In the genomic region with DNA sequence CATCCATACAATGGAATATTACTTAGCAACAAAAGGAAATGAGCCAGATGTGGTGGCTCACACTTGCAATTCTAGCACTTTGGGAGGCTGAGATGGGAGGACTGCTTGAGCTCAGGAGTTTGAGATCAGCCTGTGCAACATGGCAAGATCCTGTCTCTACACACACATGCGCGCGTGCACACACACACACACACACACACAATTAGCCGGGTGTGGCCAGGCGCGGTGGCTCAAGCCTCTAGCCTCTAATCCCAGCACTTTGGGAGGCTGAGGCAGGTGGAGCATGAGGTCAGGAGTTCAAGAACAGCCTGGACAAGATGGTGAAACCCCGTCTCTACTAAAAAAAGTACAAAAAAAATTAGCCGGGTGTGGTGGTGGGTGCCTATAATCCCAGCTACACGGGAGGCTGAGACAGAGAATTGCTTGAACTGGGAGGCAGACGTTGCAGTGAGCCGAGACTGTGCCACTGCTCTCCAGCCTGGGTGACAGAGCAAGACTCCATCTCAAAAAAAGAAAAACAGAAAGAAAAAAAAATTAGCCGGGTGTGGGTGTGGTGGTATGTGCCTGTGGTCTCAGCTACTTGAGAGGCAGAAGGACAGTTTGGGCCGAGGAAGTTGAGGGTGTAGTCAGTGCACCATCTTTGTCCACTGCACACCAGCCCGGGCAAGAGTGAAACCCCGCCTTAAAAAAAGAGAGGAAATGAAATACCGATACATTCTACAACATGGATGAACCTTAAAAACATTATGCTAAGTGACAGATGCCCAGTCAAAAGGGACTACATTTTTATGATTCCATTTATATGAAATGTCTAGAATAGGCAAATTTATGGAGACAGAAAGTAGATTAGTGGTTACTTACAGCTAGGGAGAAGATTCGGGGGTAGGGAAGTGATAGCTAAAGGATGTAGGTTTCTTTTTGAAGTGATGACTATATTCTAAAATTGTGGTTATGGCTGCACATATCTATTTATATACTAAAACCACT, we compare ENCODE assay signal across 10 cellular contexts. TPM values are rescaled to one million over a fixed set of nuclear protein-coding genes. Genes with fewer than 3 reads are reported as not detected.
A peak's percentile ranks its signal among the peaks of the same experiment; 100 is the strongest.
DNase-seq lines count a peak whose midpoint lies in the region; ATAC-seq, FAIRE-seq and TF ChIP-seq lines count a peak whose summit lies in the region.
"Had no signal": no experiment of that assay in that cellular context is flagged by ENCODE, and none has a peak within 500 bp of the region (broad histone marks: within the 10 kb centered on the region; RNA-seq: fewer than 3 reads in every experiment).

No MANE protein-coding gene starts in this region.

- no peaks in the 10 kb centered on the region for H3K27me3 ChIP-seq in upper lobe of left lung
- H3K27me3 ChIP-seq in pancreas, result no peaks in the 10 kb centered on the region

- H3K27ac ChIP-seq in upper lobe of left lung (no peak overlapping the region), pancreas (no peak overlapping the region)
- H3K27ac ChIP-seq: C4-2B had no signal

- TF ChIP-seq POLR2A in upper lobe of left lung (IDR thresholded peaks at IDR 0.05), result no peak

- peaks cover 28% of the 10 kb centered on the region for H3K4me1 Mint-ChIP-seq in activated CD8-positive, alpha-beta T cell treated with anti-CD3 and anti-CD28 coated beads for 36 hours (ENCODE audit: low read depth)
- H3K4me1 Mint-ChIP-seq in WTC11, result 0 out of 2 replicates have a peak, but pooled peaks cover 2% of the 10 kb centered on the region

- H3K36me3 ChIP-seq in upper lobe of left lung, result peaks cover 9 to 56% (median 16%) of the 10 kb centered on the region in 4 donors
- peaks cover 0 to 13% (median 0%) of the 10 kb centered on the region in 3 donors for H3K36me3 ChIP-seq in pancreas

- 83 to 86% methylated on average over 17 of the region's 17 CpGs for WGBS in upper lobe of left lung, 2 donors
- WGBS in pancreas, 2 donors, result 94 to 95% methylated on average over 17 of the region's 17 CpGs

- H3K4me3 ChIP-seq in upper lobe of left lung (peak overlapping the region in 2 of 4 donors; percentile 5 to 19), pancreas (no peak overlapping the region)

- peaks cover 2% of the 10 kb centered on the region for H3K9me3 Mint-ChIP-seq in activated CD8-positive, alpha-beta T cell treated with anti-CD3 and anti-CD28 coated beads for 36 hours
- peaks cover 11% of the 10 kb centered on the region for H3K9me3 Mint-ChIP-seq in WTC11

- peak overlapping the region; percentile 94 for H3K27ac Mint-ChIP-seq in activated CD8-positive, alpha-beta T cell treated with anti-CD3 and anti-CD28 coated beads for 36 hours
- no peak overlapping the region for H3K27ac Mint-ChIP-seq in WTC11

- FAIRE-seq in pancreas (lab: Jason Lieb, UNC), result no peak

- no peak for TF ChIP-seq CTCF in activated CD8-positive, alpha-beta T cell treated with anti-CD3 and anti-CD28 coated beads for 36 hours (IDR thresholded peaks at IDR 0.05)
- no peak for TF ChIP-seq CTCF in upper lobe of left lung (IDR thresholded peaks at IDR 0.05)
- no peak for TF ChIP-seq CTCF in WTC11 (IDR thresholded peaks at IDR 0.05)
- no peak for TF ChIP-seq CTCF in pancreas (IDR thresholded peaks at IDR 0.05)

- no peak for TF ChIP-seq EP300 in upper lobe of left lung (IDR thresholded peaks at IDR 0.05)

- H3K27me3 Mint-ChIP-seq in activated CD8-positive, alpha-beta T cell treated with anti-CD3 and anti-CD28 coated beads for 36 hours, result no peaks in the 10 kb centered on the region
- H3K27me3 Mint-ChIP-seq in WTC11 (ENCODE audit: low read depth), result no peaks in the 10 kb centered on the region

- H3K4me1 ChIP-seq in upper lobe of left lung (no peaks in the 10 kb centered on the region), pancreas (no peaks in the 10 kb centered on the region)

- ATAC-seq in HG03103 (IDR thresholded peaks at IDR 0.05; ENCODE audit: low read depth, unreplicated experiment) (peak; percentile 38), upper lobe of left lung (ENCODE audit: low FRiP score in 2 of 2) (peak in 1 of 2 donors; percentile 53), WTC11 (no peak), pancreas (no peak)
- peak; percentile 77 for ATAC-seq in activated CD8-positive, alpha-beta T cell treated with anti-CD3 and anti-CD28 coated beads for 36 hours

- intact Hi-C loops in activated CD8-positive, alpha-beta T cell treated with anti-CD3 and anti-CD28 coated beads for 36 hours (cut with micrococcal nuclease), result loop anchor here (10.0 kb wide), 1 partner anchor 88 kb away; a partner anchor contains a TSS
- intact Hi-C loops in pancreas (cut with DNase I), result no loop called here

- H3K9me3 ChIP-seq in upper lobe of left lung, result no peaks in the 10 kb centered on the region
- H3K9me3 ChIP-seq in pancreas, result no peaks in the 10 kb centered on the region

- peak; percentile 14 for DNase-seq in stimulated activated CD4-positive, alpha-beta T cell treated with anti-CD3 and anti-CD28 coated beads, Interleukin-1b, Interleukin-23, amount 100 ng/mL, for 48 hours
- no peak for DNase-seq in stimulated activated CD4-positive, alpha-beta T cell treated with anti-CD3 and anti-CD28 coated beads, Interleukin-12 subunit alpha, Interleukin-12 subunit beta, amount 100 ng/mL, for 4 hours
- peak; percentile 65 for DNase-seq in activated CD8-positive, alpha-beta T cell treated with anti-CD3 and anti-CD28 coated beads for 36 hours
- DNase-seq in upper lobe of left lung (peak; percentile 22 to 30), WTC11 (ENCODE audit: low spot score) (no peak), 8988T (no peak), pancreas (no peak)
- DNase-seq: RPMI8226 had no signal

- peak overlapping the region; percentile 64 for H3K4me3 Mint-ChIP-seq in activated CD8-positive, alpha-beta T cell treated with anti-CD3 and anti-CD28 coated beads for 36 hours
- H3K4me3 Mint-ChIP-seq in WTC11, result no peak overlapping the region

- POLR2A ChIA-PET in activated CD8-positive, alpha-beta T cell treated with anti-CD3 and anti-CD28 coated beads for 36 hours (lab: Charles Lee), result interaction anchor here (0.6 to 1.8 kb wide), 7 partner anchors 9 to 1088 kb away, joined by 3 to 6 read pairs (median 3); a partner anchor contains a TSS
- POLR2A ChIA-PET in WTC11 (lab: Charles Lee), result no interaction called here

- CTCF ChIA-PET in activated CD8-positive, alpha-beta T cell treated with anti-CD3 and anti-CD28 coated beads for 36 hours (lab: Charles Lee), result interaction anchor here (1.1 to 1.2 kb wide), 2 partner anchors 18 to 90 kb away, joined by 3 read pairs; no protein-coding TSS in a partner anchor
- CTCF ChIA-PET in WTC11 (lab: Charles Lee), result no interaction called here

- H3K36me3 Mint-ChIP-seq in activated CD8-positive, alpha-beta T cell treated with anti-CD3 and anti-CD28 coated beads for 36 hours (ENCODE audit: low read depth), result peaks cover 67% of the 10 kb centered on the region
- H3K36me3 Mint-ChIP-seq in WTC11, result peaks cover 73% of the 10 kb centered on the region

TF ChIP-seq in WTC11, 78 proteins besides CTCF, POLR2A, EP300 and RAD21:
- TF ChIP-seq, protein P1, sequence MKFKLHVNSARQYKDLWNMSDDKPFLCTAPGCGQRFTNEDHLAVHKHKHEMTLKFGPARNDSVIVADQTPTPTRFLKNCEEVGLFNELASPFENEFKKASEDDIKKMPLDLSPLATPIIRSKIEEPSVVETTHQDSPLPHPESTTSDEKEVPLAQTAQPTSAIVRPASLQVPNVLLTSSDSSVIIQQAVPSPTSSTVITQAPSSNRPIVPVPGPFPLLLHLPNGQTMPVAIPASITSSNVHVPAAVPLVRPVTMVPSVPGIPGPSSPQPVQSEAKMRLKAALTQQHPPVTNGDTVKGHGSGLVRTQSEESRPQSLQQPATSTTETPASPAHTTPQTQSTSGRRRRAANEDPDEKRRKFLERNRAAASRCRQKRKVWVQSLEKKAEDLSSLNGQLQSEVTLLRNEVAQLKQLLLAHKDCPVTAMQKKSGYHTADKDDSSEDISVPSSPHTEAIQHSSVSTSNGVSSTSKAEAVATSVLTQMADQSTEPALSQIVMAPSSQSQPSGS (CRISPR knock-in tag; IDR thresholded peaks at IDR 0.05; ENCODE audit: borderline replicate concordance, low read depth), result no peak
- TF ChIP-seq NR3C1 (CRISPR knock-in tag; conservative IDR thresholded peaks at IDR 0.05; ENCODE audit: low read depth), result no peak
- TF ChIP-seq SMAD4 (CRISPR knock-in tag; IDR thresholded peaks at IDR 0.05), result no peak
- no peak for TF ChIP-seq FOXP1 (CRISPR knock-in tag; IDR thresholded peaks at IDR 0.05; ENCODE audit: borderline replicate concordance)
- no peak for TF ChIP-seq SP1 (CRISPR knock-in tag; conservative IDR thresholded peaks at IDR 0.05)
- TF ChIP-seq ZBTB21 (CRISPR knock-in tag; IDR thresholded peaks at IDR 0.05; ENCODE audit: borderline replicate concordance), result no peak

RNA-seq across cellular contexts. Expression of a gene that starts 52.5 kb away (rescaled TPM):
- 10 to 100 TPM; 33.9 to 39.6 TPM for total RNA-seq in activated CD8-positive, alpha-beta T cell treated with anti-CD3 and anti-CD28 coated beads for 36 hours
- 10 to 100 TPM in 3 of 6 donors, 1 to 10 TPM in 3; 5.0 to 32.5 (median 10.4) TPM for total RNA-seq in upper lobe of left lung
- 10.5 to 13.2 TPM (median 11.1 TPM) in 3 replicates for total RNA-seq in WTC11 (2021)
- 1 to 10 TPM; 2.5 to 4.3 (median 3.8) TPM for total RNA-seq in pancreas
- 1 to 10 TPM; 1.1 to 1.4 TPM for polyA plus RNA-seq in pancreas

Comparison
In these comparisons a context has a peak if more than half of its experiments do, and no peak if none do; other contexts are left out.
1. DNase-seq: peak in stimulated activated CD4-positive, alpha-beta T cell treated with anti-CD3 and anti-CD28 coated beads, Interleukin-1b, Interleukin-23, amount 100 ng/mL, for 48 hours (single experiment), activated CD8-positive, alpha-beta T cell treated with anti-CD3 and anti-CD28 coated beads for 36 hours (single experiment) and upper lobe of left lung (2 of 2); none in stimulated activated CD4-positive, alpha-beta T cell treated with anti-CD3 and anti-CD28 coated beads, Interleukin-12 subunit alpha, Interleukin-12 subunit beta, amount 100 ng/mL, for 4 hours (single experiment), WTC11 (single experiment), 8988T (single experiment) and pancreas (0 of 6).
2. ATAC-seq: peak in HG03103 (single experiment) and activated CD8-positive, alpha-beta T cell treated with anti-CD3 and anti-CD28 coated beads for 36 hours (single experiment); none in WTC11 (single experiment) and pancreas (0 of 4).